Comparison of ENCODE assay signal across 23 cellular contexts in genomic region chr3:38264307-38264706, GRCh38. TPM values are rescaled to one million over a fixed set of nuclear protein-coding genes. Genes with fewer than 3 reads are reported as not detected.
A peak's percentile ranks its signal among the peaks of the same experiment; 100 is the strongest.
DNase-seq lines count a peak whose midpoint lies in the region; ATAC-seq and TF ChIP-seq lines count a peak whose summit lies in the region.
"Had no signal": no experiment of that assay in that cellular context is flagged by ENCODE, and none has a peak within 500 bp of the region (broad histone marks: within the 10 kb centered on the region; RNA-seq: fewer than 3 reads in every experiment).

No MANE protein-coding gene starts in this region.

- peak; percentile 37; the same call in 2 of the 3 replicates for ATAC-seq in RWPE2 (ENCODE audit: low read depth)
- ATAC-seq in heart left ventricle: peak; percentile 76 to 93 (median 80)
- ATAC-seq: activated CD8-positive, alpha-beta T cell treated with anti-CD3 and anti-CD28 coated beads, Interleukin-2, amount 10 ng/mL, durations not matched to agents 7 days and 5 days; activated T-cell treated with anti-CD3 and anti-CD28 coated beads, Interleukin-2, amount 50 U/mL, for 4 hours; natural killer cell had no signal

- peak overlapping the region; percentile 17 for H3K27ac Mint-ChIP-seq in nephron progenitor cell
- H3K27ac Mint-ChIP-seq: activated CD8-positive, alpha-beta T cell treated with anti-CD3 and anti-CD28 coated beads, Interleukin-2, amount 10 ng/mL, durations not matched to agents 7 days and 5 days; activated naive CD4-positive, alpha-beta T cell treated with anti-CD3 and anti-CD28 coated beads, Interleukin-2, amount 50 U/mL, for 24 hours; CD4-positive, alpha-beta T cell; immature natural killer cell; natural killer cell; progenitor cell of endocrine pancreas had no signal

- peaks cover 4% of the 10 kb centered on the region for H3K9me3 Mint-ChIP-seq in nephron progenitor cell
- H3K9me3 Mint-ChIP-seq: activated naive CD4-positive, alpha-beta T cell treated with anti-CD3 and anti-CD28 coated beads, Interleukin-2, amount 50 U/mL, for 24 hours; activated T-cell treated with anti-CD3 and anti-CD28 coated beads, Interleukin-2, amount 50 U/mL, for 4 hours; CD4-positive, alpha-beta T cell; immature natural killer cell; natural killer cell had no signal

- H3K4me3 ChIP-seq in RWPE2 (ENCODE audit: severe bottlenecking) (no peak overlapping the region), heart left ventricle (no peak overlapping the region)

- peaks cover 6% of the 10 kb centered on the region; the same call in 1 of the 2 replicates for H3K36me3 ChIP-seq in RWPE2 (ENCODE audit: low read depth)
- peaks cover 0 to 3% (median 0%) of the 10 kb centered on the region in 9 donors for H3K36me3 ChIP-seq in heart left ventricle

- no peak for TF ChIP-seq CTCF in RWPE2 (IDR thresholded peaks at IDR 0.05; ENCODE audit: poor library complexity, severe bottlenecking)
- no peak for TF ChIP-seq CTCF in heart left ventricle (IDR thresholded peaks at IDR 0.05)
- no peak for TF ChIP-seq CTCF in nephron progenitor cell (IDR thresholded peaks at IDR 0.05)

- intact Hi-C loops in heart left ventricle (cut with DNase I): no loop called here

- TF ChIP-seq POLR2A in heart left ventricle (IDR thresholded peaks at IDR 0.05): no peak

- no peaks in the 10 kb centered on the region for H3K27me3 Mint-ChIP-seq in nephron progenitor cell (ENCODE audit: low read depth, poor library complexity)
- H3K27me3 Mint-ChIP-seq: activated naive CD4-positive, alpha-beta T cell treated with anti-CD3 and anti-CD28 coated beads, Interleukin-2, amount 50 U/mL, for 24 hours; CD4-positive, alpha-beta T cell; progenitor cell of endocrine pancreas had no signal

- H3K4me3 Mint-ChIP-seq in nephron progenitor cell: no peak overlapping the region
- H3K4me3 Mint-ChIP-seq: activated CD8-positive, alpha-beta T cell treated with anti-CD3 and anti-CD28 coated beads, Interleukin-2, amount 10 ng/mL, durations not matched to agents 7 days and 5 days; activated naive CD4-positive, alpha-beta T cell treated with anti-CD3 and anti-CD28 coated beads, Interleukin-2, amount 50 U/mL, for 24 hours; activated T-cell treated with anti-CD3 and anti-CD28 coated beads, Interleukin-2, amount 50 U/mL, for 4 hours; CD4-positive, alpha-beta T cell; immature natural killer cell; natural killer cell had no signal

- peaks cover 11% of the 10 kb centered on the region for H3K36me3 Mint-ChIP-seq in nephron progenitor cell (ENCODE audit: low read depth)
- H3K36me3 Mint-ChIP-seq: natural killer cell had no signal

- no peaks in the 10 kb centered on the region for H3K4me1 ChIP-seq in RWPE2 (ENCODE audit: insufficient read depth, poor library complexity, severe bottlenecking)
- peaks cover 0 to 20% (median 0%) of the 10 kb centered on the region in 12 donors for H3K4me1 ChIP-seq in heart left ventricle

- H3K27me3 ChIP-seq in RWPE2 (ENCODE audit: insufficient read depth, poor library complexity, severe bottlenecking): no peaks in the 10 kb centered on the region
- no peaks in the 10 kb centered on the region for H3K27me3 ChIP-seq in heart left ventricle

- peaks cover 13% of the 10 kb centered on the region for H3K4me1 Mint-ChIP-seq in nephron progenitor cell

- H3K27ac ChIP-seq in RWPE2 (ENCODE audit: poor library complexity, severe bottlenecking): no peak overlapping the region
- peak overlapping the region in 2 of 12 donors; percentile 19 to 33 for H3K27ac ChIP-seq in heart left ventricle

- DNase-seq in GM03348 (ENCODE audit: low spot score) (peak; percentile 3), RWPE2 (ENCODE audit: low spot score) (no peak), heart left ventricle (peak in 1 of 5 donors; percentile 65), nephron progenitor cell (no peak), SK-N-DZ (ENCODE audit: low spot score) (no peak), HuH-7.5 (ENCODE audit: low spot score) (no peak)
- no peak for DNase-seq in activated T-cell treated with anti-CD3 and anti-CD28 coated beads, Interleukin-2, amount 50 U/mL, for 48 hours
- DNase-seq in activated naive CD4-positive, alpha-beta T cell treated with anti-CD3 and anti-CD28 coated beads, Interleukin-2, amount 50 U/mL, for 16 hours: no peak
- DNase-seq: activated CD4-positive, CD25-positive, alpha-beta regulatory T cell; activated CD8-positive, alpha-beta T cell treated with anti-CD3 and anti-CD28 coated beads, Interleukin-2, amount 10 ng/mL, durations not matched to agents 7 days and 5 days; activated T-cell treated with anti-CD3 and anti-CD28 coated beads, Interleukin-2, amount 50 U/mL, for 4 hours; CD4-positive, alpha-beta T cell; DMS79 treated with DMSO at 0.1 percent for 48 hours; immature natural killer cell; Kasumi-1; natural killer cell; NCI-H1105; NCI-H526 treated with DMSO at 0.1 percent for 48 hours had no signal

- H3K9me3 ChIP-seq in RWPE2 (ENCODE audit: severe bottlenecking) (no peaks in the 10 kb centered on the region), heart left ventricle (no peaks in the 10 kb centered on the region)

RNA-seq across cellular contexts. Expression of gene SLC22A13, which starts 1.3 kb away (rescaled TPM):
- total RNA-seq in heart left ventricle: under 1 TPM in 4 of 9 donors, not detected in 5; 0.09 to 0.24 (median 0.13) TPM
- polyA plus RNA-seq in heart left ventricle: under 1 TPM; 0.07 to 0.23 TPM
- polyA plus RNA-seq in SK-N-DZ (2014; cell fraction: cytosol; rRNA removed): not detected in 2 replicates
- 0.19 and 0.23 TPM in 2 replicates for polyA plus RNA-seq in SK-N-DZ (2014; cell fraction: nucleus; rRNA removed)
- polyA plus RNA-seq: immature natural killer cell had no signal

RNA-seq across cellular contexts. Expression of gene SLC22A14, which starts 17.8 kb away (rescaled TPM):
- under 1 TPM in 2 of 9 donors, not detected in 7; 0.13 to 0.14 TPM for total RNA-seq in heart left ventricle
- under 1 TPM; 0.06 to 0.11 TPM for polyA plus RNA-seq in heart left ventricle
- polyA plus RNA-seq in SK-N-DZ (2014; cell fraction: cytosol; rRNA removed): 0.17 TPM in 1 of 2 replicates, not detected in the other
- polyA plus RNA-seq in SK-N-DZ (2014; cell fraction: nucleus; rRNA removed): not detected in 2 replicates
- total RNA-seq: activated CD8-positive, alpha-beta T cell treated with anti-CD3 and anti-CD28 coated beads, Interleukin-2, amount 10 ng/mL, durations not matched to agents 7 days and 5 days; activated T-cell treated with anti-CD3 and anti-CD28 coated beads, Interleukin-2, amount 50 U/mL, for 4 hours; lung microvascular endothelial cell; OCI-LY7; T-helper 2 cell treated with Interferon-gamma antibody and Interleukin-4, amounts not matched to agents 100 ng/mL and 5 ng/mL, for 36 hours had no signal
- polyA plus RNA-seq: immature natural killer cell had no signal
